22 cellular contexts compared by ENCODE assay signal in genomic region chr6:104558746-104559145, GRCh38.
"Had no signal": no experiment of that assay in that cellular context is flagged by ENCODE, and none has a peak within 500 bp of the region (broad histone marks: within the 10 kb centered on the region; RNA-seq: fewer than 3 reads in every experiment).

No MANE protein-coding gene starts in this region.

- ATAC-seq: activated CD8-positive, alpha-beta T cell treated with anti-CD3 and anti-CD28 coated beads, Interleukin-2, amount 10 ng/mL, durations not matched to agents 7 days and 5 days; activated naive CD8-positive, alpha-beta T cell treated with anti-CD3 and anti-CD28 coated beads, Interleukin-2, amount 50 U/mL, for 24 hours; activated T-cell treated with anti-CD3 and anti-CD28 coated beads, Interleukin-2, amount 50 U/mL, for 4 hours; left ventricle myocardium superior had no signal

- H3K4me3 ChIP-seq: ascending aorta, suprapubic skin, transverse colon, uterus had no signal

- DNase-seq: activated CD4-positive, alpha-beta T cell treated with anti-CD3 and anti-CD28 coated beads, Interleukin-2, amount 10 ng/mL, durations not matched to agents 24 days and 14 days; activated CD4-positive, CD25-positive, alpha-beta regulatory T cell; activated CD8-positive, alpha-beta T cell treated with anti-CD3 and anti-CD28 coated beads, Interleukin-2, amount 10 ng/mL, durations not matched to agents 7 days and 5 days; activated naive CD4-positive, alpha-beta T cell treated with anti-CD3 and anti-CD28 coated beads, Interleukin-2, amount 10 ng/mL, durations not matched to agents 7 days and 5 days; activated naive CD8-positive, alpha-beta T cell treated with anti-CD3 and anti-CD28 coated beads, Interleukin-2, amount 50 U/mL, for 24 hours; activated T-cell treated with anti-CD3 and anti-CD28 coated beads, Interleukin-2, amount 50 U/mL, for 4 hours; cerebellar nuclear complex; endodermal cell; immature natural killer cell; left ventricle myocardium superior; nephron progenitor cell; nucleus accumbens; posterior cingulate gyrus; retina; stimulated activated CD4-positive, alpha-beta T cell treated with anti-CD3 and anti-CD28 coated beads, Interleukin-2, amount 100 ng/mL, for 24 hours; stimulated activated naive CD4-positive, alpha-beta T cell treated with Interleukin-2 at 50 U/mL for 16 hours; T-helper 1 cell; T-helper 9 cell; transverse colon; uterus had no signal

- H3K27me3 ChIP-seq: ascending aorta, suprapubic skin, transverse colon, uterus had no signal

- H3K9me3 ChIP-seq: ascending aorta, suprapubic skin, transverse colon, uterus had no signal

- H3K27ac ChIP-seq: ascending aorta, suprapubic skin, transverse colon, uterus had no signal

- H3K4me1 ChIP-seq: ascending aorta, suprapubic skin, transverse colon, uterus had no signal

- H3K36me3 ChIP-seq: ascending aorta, suprapubic skin, transverse colon, uterus had no signal
